Comparison of ENCODE assay signal across 29 cellular contexts in genomic region chrX:3010532-3010931, GRCh38. TPM values are rescaled to one million over a fixed set of nuclear protein-coding genes. Genes with fewer than 3 reads are reported as not detected.
DNase-seq lines count a peak whose midpoint lies in the region; ATAC-seq, FAIRE-seq and TF ChIP-seq lines count a peak whose summit lies in the region.
"Had no signal": no experiment of that assay in that cellular context is flagged by ENCODE, and none has a peak within 500 bp of the region (broad histone marks: within the 10 kb centered on the region; RNA-seq: fewer than 3 reads in every experiment).

No MANE protein-coding gene starts in this region.

- no peak overlapping the region for H2AK5ac ChIP-seq in H1 (ENCODE audit: low read depth, low read length)

- TF ChIP-seq RAD21 in H1 (IDR thresholded peaks at IDR 0.05 in 1 of 2, conservative IDR thresholded peaks at IDR 0.05 in 1 of 2; ENCODE audit: low read depth in 2 of 2, low read length in 2 of 2): no peak

- no peak overlapping the region for H2BK120ac ChIP-seq in H1 (replicated peaks; ENCODE audit: low read depth, low read length)

- no peaks in the 10 kb centered on the region for H3K27me3 Mint-ChIP-seq in astrocyte (ENCODE audit: low read depth, unreplicated experiment)

- TF ChIP-seq EP300 in H1 (IDR thresholded peaks at IDR 0.05; ENCODE audit: borderline replicate concordance in 1 of 2, low read depth in 2 of 2, low read length in 2 of 2): no peak

- no peaks in the 10 kb centered on the region for H3K23me2 ChIP-seq in H1 (ENCODE audit: low read depth, low read length)

- no peaks in the 10 kb centered on the region for H3K4me1 ChIP-seq in HEK293 (ENCODE audit: control insufficient read depth, insufficient read depth, low read length)
- no peaks in the 10 kb centered on the region for H3K4me1 ChIP-seq in astrocyte (ENCODE audit: insufficient read depth, low read length)
- H3K4me1 ChIP-seq in H1 (replicated peaks in 1 of 4; ENCODE audit: control insufficient read depth in 3 of 4, insufficient read depth in 4 of 4, low read length in 3 of 4): no peaks in the 10 kb centered on the region
- H3K4me1 ChIP-seq: BE2C, BLaER1 had no signal

- 86% methylated on average over 2 of the region's 2 CpGs; no CpG with 5 or more reads in 1 of the 2 experiments for WGBS in H1 (ENCODE audit: extremely low coverage in 1 of 2, insufficient coverage in 1 of 2, insufficient read length in 1 of 2, insufficient replicate concordance in 2 of 2, low coverage in 1 of 2, low lambda C conversion rate in 2 of 2, missing lambda C conversion rate in 1 of 2), 2 experiments

- H3K27ac ChIP-seq in HEK293 (ENCODE audit: extremely low read depth, low read depth, low read length) (no peak overlapping the region), astrocyte (ENCODE audit: low read depth, low read length) (no peak overlapping the region), H1 (ENCODE audit: low read depth, low read length) (no peak overlapping the region)
- H3K27ac ChIP-seq: BLaER1 had no signal

- H4K20me1 ChIP-seq in astrocyte (ENCODE audit: insufficient read depth, low read length) (no peaks in the 10 kb centered on the region), H1 (replicated peaks in 1 of 2; ENCODE audit: control insufficient read depth in 1 of 2, insufficient read depth in 2 of 2, low read length in 2 of 2) (no peaks in the 10 kb centered on the region)
- H4K20me1 ChIP-seq: BLaER1 had no signal

- no peak overlapping the region for H3K4me3 ChIP-seq in HEK293 (ENCODE audit: low read depth, low read length)
- no peak overlapping the region for H3K4me3 ChIP-seq in astrocyte (ENCODE audit: insufficient read depth, low read depth, low read length)
- H3K4me3 ChIP-seq in H1 (ENCODE audit: extremely low read depth in 1 of 4, insufficient read depth in 2 of 4, low read depth in 3 of 4, low read length in 4 of 4): no peak overlapping the region
- H3K4me3 ChIP-seq: BLaER1, GM12878 had no signal

- H3K56ac ChIP-seq in H1 (replicated peaks; ENCODE audit: insufficient read length, low read depth, low read length): no peak overlapping the region

- no peak overlapping the region for H4K8ac ChIP-seq in H1 (ENCODE audit: extremely low read depth, insufficient read depth, low read length)

- no peaks in the 10 kb centered on the region for H3K36me3 Mint-ChIP-seq in astrocyte (ENCODE audit: low read depth, unreplicated experiment)
- H3K36me3 Mint-ChIP-seq: CD14-positive monocyte; CD4-positive, alpha-beta memory T cell; CD4-positive, CD25-positive, alpha-beta regulatory T cell had no signal

- no peaks in the 10 kb centered on the region for H3K9me3 ChIP-seq in HEK293 (ENCODE audit: control insufficient read depth, insufficient read depth, low read depth, low read length)
- H3K9me3 ChIP-seq in astrocyte (ENCODE audit: insufficient read depth, low read depth, low read length): no peaks in the 10 kb centered on the region
- 0 out of 4 replicates have a peak, but pooled peaks cover 0 to 4% of the 10 kb centered on the region in 2 experiments for H3K9me3 ChIP-seq in H1 (ENCODE audit: insufficient read depth in 2 of 2, low read depth in 1 of 2, low read length in 1 of 2)
- H3K9me3 ChIP-seq: BE2C had no signal

- H2BK20ac ChIP-seq in H1 (ENCODE audit: low read length): no peak overlapping the region

- no peak overlapping the region for H4K5ac ChIP-seq in H1 (ENCODE audit: insufficient read length, low read depth, low read length)

- H3K4me3 Mint-ChIP-seq in astrocyte (ENCODE audit: unreplicated experiment): no peak overlapping the region
- H3K4me3 Mint-ChIP-seq: CD14-positive monocyte; CD4-positive, alpha-beta memory T cell; CD4-positive, CD25-positive, alpha-beta regulatory T cell; CD8-positive, alpha-beta memory T cell had no signal

- H4K91ac ChIP-seq in H1 (replicated peaks; ENCODE audit: insufficient read length, low read length): no peak overlapping the region

- H3K27ac Mint-ChIP-seq in astrocyte (ENCODE audit: unreplicated experiment): no peak overlapping the region
- H3K27ac Mint-ChIP-seq: CD14-positive monocyte; CD4-positive, alpha-beta memory T cell; CD4-positive, CD25-positive, alpha-beta regulatory T cell; CD8-positive, alpha-beta memory T cell had no signal

- no peak for ATAC-seq in GM21390 (IDR thresholded peaks at IDR 0.05; ENCODE audit: unreplicated experiment)
- ATAC-seq: GM12878 had no signal

- H2BK12ac ChIP-seq in H1 (ENCODE audit: low read depth, low read length): no peak overlapping the region

- no peaks in the 10 kb centered on the region for H3K9me3 Mint-ChIP-seq in astrocyte (ENCODE audit: unreplicated experiment)

- H3K23ac ChIP-seq in H1 (ENCODE audit: insufficient read length): no peak overlapping the region

- no peak overlapping the region for H2BK15ac ChIP-seq in H1 (ENCODE audit: low read length)

- H3K9ac ChIP-seq in astrocyte (ENCODE audit: low read length) (no peak overlapping the region), H1 (replicated peaks in 1 of 4; ENCODE audit: extremely low read depth in 1 of 4, low read depth in 3 of 4, low read length in 3 of 4) (no peak overlapping the region)
- H3K9ac ChIP-seq: BLaER1 had no signal

- H3K18ac ChIP-seq in H1 (ENCODE audit: extremely low read depth, low read length): no peak overlapping the region

- CTCF ChIA-PET in HEK293 (lab: Yijun Ruan, JAX) (no interaction called here), H1 (lab: Charles Lee; ENCODE audit: partially characterized antibody) (no interaction called here)

- H3K4ac ChIP-seq in H1 (replicated peaks; ENCODE audit: insufficient read length, low read depth, low read length): no peak overlapping the region

- H3K27me3 ChIP-seq in astrocyte (ENCODE audit: insufficient read depth, low read length): no peaks in the 10 kb centered on the region
- no peaks in the 10 kb centered on the region for H3K27me3 ChIP-seq in H1 (replicated peaks in 1 of 4; ENCODE audit: control insufficient read depth in 3 of 4, extremely low read depth in 1 of 4, insufficient read depth in 3 of 4, low read length in 3 of 4)
- H3K27me3 ChIP-seq: BE2C, BLaER1 had no signal

- H3K79me1 ChIP-seq in H1 (ENCODE audit: low read depth, low read length): no peaks in the 10 kb centered on the region

- no peaks in the 10 kb centered on the region for H3K4me1 Mint-ChIP-seq in astrocyte (ENCODE audit: low read depth, unreplicated experiment)
- H3K4me1 Mint-ChIP-seq: CD14-positive monocyte; CD4-positive, alpha-beta memory T cell; CD4-positive, CD25-positive, alpha-beta regulatory T cell; CD8-positive, alpha-beta memory T cell had no signal

- POLR2A ChIA-PET in HEK293 (lab: Yijun Ruan, JAX): interaction anchor here (0.6 kb wide), 1 partner anchor 38 kb away, joined by 5 read pairs; no protein-coding TSS in a partner anchor
- POLR2A ChIA-PET in H1 (lab: Charles Lee; ENCODE audit: partially characterized antibody): interaction anchor here (0.6 kb wide), 1 partner anchor 92 kb away, joined by 3 read pairs; no protein-coding TSS in a partner anchor

- no peaks in the 10 kb centered on the region for H3K79me2 ChIP-seq in astrocyte (ENCODE audit: insufficient read depth, low read length)
- H3K79me2 ChIP-seq in H1 (ENCODE audit: control insufficient read depth in 1 of 2, insufficient read depth in 2 of 2, low read length in 2 of 2): no peaks in the 10 kb centered on the region

- TF ChIP-seq CTCF in HEK293 (tag by site-specific recombination; IDR thresholded peaks at IDR 0.05) (no peak), astrocyte (IDR thresholded peaks at IDR 0.05; ENCODE audit: insufficient read depth, low read depth, low read length) (no peak), H1 (IDR thresholded peaks at IDR 0.05; ENCODE audit: control extremely low read depth in 1 of 3, insufficient read depth in 1 of 3, low read depth in 1 of 3, low read length in 3 of 3) (no peak)

- H3K4me2 ChIP-seq in astrocyte (ENCODE audit: low read length) (no peak overlapping the region), H1 (ENCODE audit: insufficient read depth in 1 of 2, low read depth in 2 of 2, low read length in 2 of 2) (no peak overlapping the region)
- H3K4me2 ChIP-seq: BLaER1 had no signal

- no peak for TF ChIP-seq POLR2A in H1 (IDR thresholded peaks at IDR 0.05; ENCODE audit: control extremely low read depth in 1 of 2, low read depth in 2 of 2, low read length in 2 of 2)

- no peak for DNase-seq in astrocyte (ENCODE audit: low read depth)
- DNase-seq in H1 (ENCODE audit: low read depth in 1 of 2, low spot score in 2 of 2): no peak
- DNase-seq in activated naive CD4-positive, alpha-beta T cell treated with Interleukin-2 at 50 U/mL for 16 hours: no peak
- DNase-seq: 8988T; ACHN; BE2C; C1 segment of cervical spinal cord; CD4-positive, alpha-beta memory T cell; CD4-positive, CD25-positive, alpha-beta regulatory T cell; CD8-positive, alpha-beta memory T cell; COR-L47; DMS 273 treated with DMSO at 0.1 percent for 48 hours; DMS153; DMS53; DMS79; DND-41; EL; GDM1 had no signal

- H3K36me3 ChIP-seq in HEK293 (ENCODE audit: control insufficient read depth in 2 of 2, insufficient read depth in 1 of 2, low read length in 2 of 2) (no peaks in the 10 kb centered on the region), astrocyte (ENCODE audit: insufficient read depth, low read length) (no peaks in the 10 kb centered on the region), H1 (ENCODE audit: control insufficient read depth in 2 of 4, insufficient read depth in 4 of 4, low read length in 3 of 4) (no peaks in the 10 kb centered on the region)
- H3K36me3 ChIP-seq: BE2C, BLaER1 had no signal

- no peak overlapping the region for H2BK5ac ChIP-seq in H1 (ENCODE audit: low read depth, low read length)

- no peak overlapping the region for H3K14ac ChIP-seq in H1 (ENCODE audit: insufficient read length)

- FAIRE-seq in astrocyte (lab: Jason Lieb, UNC) (peak; percentile 29), H1 (lab: Jason Lieb, UNC) (peak; percentile 28)
- FAIRE-seq: GM12878, GM12892, GM18507 had no signal

- H2AFZ ChIP-seq in astrocyte (ENCODE audit: low read depth, low read length) (no peak overlapping the region), H1 (ENCODE audit: low read length) (no peak overlapping the region)

RNA-seq across cellular contexts. Expression of gene ARSH, which starts 4.2 kb away (rescaled TPM):
- not detected in 2 replicates for total RNA-seq in astrocyte
- not detected in 2 replicates for total RNA-seq in H1 (2021; fragmentation: NEBNext Ultra II Directional; extraction: Animal tissue kit (Norgen Biotek cat#: 25700))
- polyA plus RNA-seq in H1 (2011; rRNA removed): not detected in 2 replicates
- not detected for polyA plus RNA-seq in H1 (2011; cell fraction: cytosol; rRNA removed)
- not detected for polyA plus RNA-seq in H1 (2011; cell fraction: nucleus; rRNA removed)
- polyA plus RNA-seq in H1 (2012, experiment 1 of 2): not detected in 4 replicates
- not detected for polyA plus RNA-seq in H1 (2012, experiment 2 of 2)
- polyA plus RNA-seq in H1 (2013, experiment 1 of 2): not detected
- not detected for polyA plus RNA-seq in H1 (2013, experiment 2 of 2)
- not detected in 2 replicates for polyA minus RNA-seq in H1 (2011; rRNA and poly(A)+ RNA removed)
- polyA minus RNA-seq in H1 (2011; cell fraction: cytosol; rRNA and poly(A)+ RNA removed): not detected
- not detected for polyA minus RNA-seq in H1 (2011; cell fraction: nucleus; rRNA and poly(A)+ RNA removed)
- total RNA-seq: A673; CD4-positive, alpha-beta memory T cell; CD4-positive, CD25-positive, alpha-beta regulatory T cell; CD8-positive, alpha-beta memory T cell; Daoy; G401; GM12878 had no signal
- polyA plus RNA-seq: AG04450; CD14-positive monocyte; CD4-positive, alpha-beta memory T cell; CD4-positive, CD25-positive, alpha-beta regulatory T cell; CD8-positive, alpha-beta memory T cell had no signal

RNA-seq across cellular contexts. Expression of gene ARSF, which starts 30.7 kb away (rescaled TPM):
- total RNA-seq in astrocyte: not detected in 2 replicates
- total RNA-seq in H1 (2021; fragmentation: NEBNext Ultra II Directional; extraction: Animal tissue kit (Norgen Biotek cat#: 25700)): not detected in 2 replicates
- polyA plus RNA-seq in H1 (2011; rRNA removed): 0.03 TPM in 1 of 2 replicates, not detected in the other
- polyA plus RNA-seq in H1 (2011; cell fraction: cytosol; rRNA removed): not detected
- polyA plus RNA-seq in H1 (2011; cell fraction: nucleus; rRNA removed): not detected
- not detected in 4 replicates for polyA plus RNA-seq in H1 (2012, experiment 1 of 2)
- polyA plus RNA-seq in H1 (2012, experiment 2 of 2): not detected
- not detected for polyA plus RNA-seq in H1 (2013, experiment 1 of 2)
- polyA plus RNA-seq in H1 (2013, experiment 2 of 2): not detected
- polyA minus RNA-seq in H1 (2011; rRNA and poly(A)+ RNA removed): not detected in 2 replicates
- not detected for polyA minus RNA-seq in H1 (2011; cell fraction: cytosol; rRNA and poly(A)+ RNA removed)
- polyA minus RNA-seq in H1 (2011; cell fraction: nucleus; rRNA and poly(A)+ RNA removed): not detected
- total RNA-seq: A673; CD4-positive, alpha-beta memory T cell; CD4-positive, CD25-positive, alpha-beta regulatory T cell; CD8-positive, alpha-beta memory T cell; Daoy; G401; GM12878 had no signal
- polyA plus RNA-seq: AG04450; CD14-positive monocyte; CD4-positive, alpha-beta memory T cell; CD4-positive, CD25-positive, alpha-beta regulatory T cell; CD8-positive, alpha-beta memory T cell; GM12878 had no signal
